ENCODE assay signal across 16 cellular contexts in genomic region chr16:77967054-77968035, GRCh38. TPM values are rescaled to one million over a fixed set of nuclear protein-coding genes. Genes with fewer than 3 reads are reported as not detected.
"Had no signal": no experiment of that assay in that cellular context is flagged by ENCODE, and none has a peak within 500 bp of the region (broad histone marks: within the 10 kb centered on the region; RNA-seq: fewer than 3 reads in every experiment).

No MANE protein-coding gene starts in this region.

- FAIRE-seq: astrocyte, endothelial cell of umbilical vein had no signal

- H3K27me3 ChIP-seq: cardiac muscle cell had no signal

- H3K9me3 ChIP-seq: heart left ventricle had no signal

- H3K4me3 ChIP-seq: cardiac muscle cell, heart left ventricle, lung had no signal

- H3K36me3 ChIP-seq: cardiac muscle cell, heart left ventricle had no signal

- ATAC-seq: activated CD8-positive, alpha-beta T cell treated with anti-CD3 and anti-CD28 coated beads, Interleukin-2, amount 10 ng/mL, durations not matched to agents 7 days and 5 days; heart left ventricle; left cardiac atrium had no signal

- DNase-seq: activated CD4-positive, alpha-beta T cell treated with anti-CD3 and anti-CD28 coated beads for 48 hours; activated CD8-positive, alpha-beta T cell treated with anti-CD3 and anti-CD28 coated beads, Interleukin-2, amount 10 ng/mL, durations not matched to agents 7 days and 5 days; activated naive CD4-positive, alpha-beta T cell treated with Interleukin-2 at 50 U/mL for 16 hours; foreskin melanocyte; heart left ventricle; left cardiac atrium; stimulated activated CD4-positive, alpha-beta T cell treated with anti-CD3 and anti-CD28 coated beads, Interleukin-12 subunit alpha, Interleukin-12 subunit beta, amount 100 ng/mL, for 4 hours; stimulated activated naive CD4-positive, alpha-beta T cell; T1000 had no signal

- H3K27ac ChIP-seq: cardiac muscle cell, heart left ventricle had no signal

RNA-seq across cellular contexts. Expression of gene CLEC3A, which starts 55.0 kb away (rescaled TPM):
- total RNA-seq: activated CD8-positive, alpha-beta T cell treated with anti-CD3 and anti-CD28 coated beads, Interleukin-2, amount 10 ng/mL, durations not matched to agents 7 days and 5 days; activated T-helper 1 cell treated with anti-CD3 and anti-CD28 coated beads, Interleukin-12 subunit alpha, Interleukin-12 subunit beta, Interleukin-2, Interleukin-4 antibody, amounts not matched to agents 30 ng/mL and 10 ng/mL and 1 ng/mL, durations not matched to agents 14 hours and 24 hours and 36 hours; astrocyte; cardiac muscle cell; endothelial cell of umbilical vein; heart left ventricle; left cardiac atrium; lung; osteocyte; pulmonary artery endothelial cell had no signal
- polyA plus RNA-seq: cardiac muscle cell, endothelial cell of umbilical vein, heart left ventricle, lung had no signal
